1 cellular context compared by ENCODE assay signal in the genomic region with DNA sequence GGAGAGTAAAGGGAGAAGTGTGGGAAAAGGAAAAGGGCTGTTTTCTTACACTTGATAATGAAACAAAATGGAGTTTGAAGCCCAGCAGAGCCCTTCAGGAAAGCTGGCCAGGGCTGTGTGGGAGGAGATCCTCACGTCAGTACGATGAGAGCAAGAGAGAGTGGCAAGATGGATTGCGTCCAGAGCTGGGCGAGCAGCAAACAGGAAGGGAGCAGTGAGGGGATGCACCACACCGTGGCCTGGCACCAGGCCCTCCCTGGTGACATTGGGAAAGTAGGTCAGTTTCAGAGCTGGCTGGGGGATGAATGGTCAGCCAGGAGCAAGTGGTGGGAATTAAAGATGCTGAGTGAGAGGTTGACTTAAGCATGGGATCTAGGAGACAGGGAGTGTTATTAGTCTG.
TF ChIP-seq lines count a peak whose summit lies in the region.

No MANE protein-coding gene starts in this region.

TF ChIP-seq in GM23338, 12 proteins besides CTCF, POLR2A, EP300 and RAD21 (continued from another document):
- TF ChIP-seq, protein P1, sequence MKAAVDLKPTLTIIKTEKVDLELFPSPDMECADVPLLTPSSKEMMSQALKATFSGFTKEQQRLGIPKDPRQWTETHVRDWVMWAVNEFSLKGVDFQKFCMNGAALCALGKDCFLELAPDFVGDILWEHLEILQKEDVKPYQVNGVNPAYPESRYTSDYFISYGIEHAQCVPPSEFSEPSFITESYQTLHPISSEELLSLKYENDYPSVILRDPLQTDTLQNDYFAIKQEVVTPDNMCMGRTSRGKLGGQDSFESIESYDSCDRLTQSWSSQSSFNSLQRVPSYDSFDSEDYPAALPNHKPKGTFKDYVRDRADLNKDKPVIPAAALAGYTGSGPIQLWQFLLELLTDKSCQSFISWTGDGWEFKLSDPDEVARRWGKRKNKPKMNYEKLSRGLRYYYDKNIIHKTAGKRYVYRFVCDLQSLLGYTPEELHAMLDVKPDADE (IDR thresholded peaks at IDR 0.05) = no peak
TF ChIP-seq in GM23338: peak in this region for 0.
